In genomic region chr15:42059661-42060476, GRCh38 we compare ENCODE assay signal across 9 cellular contexts. TPM values are rescaled to one million over a fixed set of nuclear protein-coding genes. Genes with fewer than 3 reads are reported as not detected.
DNase-seq lines count a peak whose midpoint lies in the region; ATAC-seq, FAIRE-seq and TF ChIP-seq lines count a peak whose summit lies in the region.
"Had no signal": no experiment of that assay in that cellular context is flagged by ENCODE, and none has a peak within 500 bp of the region (broad histone marks: within the 10 kb centered on the region; RNA-seq: fewer than 3 reads in every experiment).

No MANE protein-coding gene starts in this region.

- no peak overlapping the region for H2BK20ac ChIP-seq in H1 (ENCODE audit: low read length)

- no peaks in the 10 kb centered on the region for H3K79me2 ChIP-seq in H1 (ENCODE audit: control insufficient read depth in 1 of 2, insufficient read depth in 2 of 2, low read length in 2 of 2)

- WGBS in H1 (ENCODE audit: extremely low coverage in 1 of 2, insufficient coverage in 1 of 2, insufficient read length in 1 of 2, insufficient replicate concordance in 2 of 2, low coverage in 1 of 2, low lambda C conversion rate in 2 of 2, missing lambda C conversion rate in 1 of 2), 2 experiments: 67% methylated on average over 14 of the region's 14 CpGs; no CpG with 5 or more reads in 1 of the 2 experiments

- H3K4ac ChIP-seq in H1 (replicated peaks; ENCODE audit: insufficient read length, low read depth, low read length): no peak overlapping the region

- no peak overlapping the region for H3K4me2 ChIP-seq in H1 (ENCODE audit: insufficient read depth in 1 of 2, low read depth in 2 of 2, low read length in 2 of 2)

- no peak overlapping the region for H3K9ac ChIP-seq in H1 (replicated peaks in 1 of 4; ENCODE audit: extremely low read depth in 1 of 4, low read depth in 3 of 4, low read length in 3 of 4)

- H2BK12ac ChIP-seq in H1 (ENCODE audit: low read depth, low read length): no peak overlapping the region

- H2AK5ac ChIP-seq in H1 (ENCODE audit: low read depth, low read length): no peak overlapping the region

- FAIRE-seq in H1 (lab: Jason Lieb, UNC): peak; percentile 84

- H2BK5ac ChIP-seq in H1 (ENCODE audit: low read depth, low read length): no peak overlapping the region

- peak; percentile 87 to 94 (median 90) for TF ChIP-seq CTCF in H1 (IDR thresholded peaks at IDR 0.05; ENCODE audit: control extremely low read depth in 1 of 3, insufficient read depth in 1 of 3, low read depth in 1 of 3, low read length in 3 of 3)

- H3K4me3 Mint-ChIP-seq in activated CD4-positive, alpha-beta memory T cell treated with anti-CD3 and anti-CD28 coated beads for 36 hours: no peak overlapping the region
- H3K4me3 Mint-ChIP-seq in stimulated activated naive B cell treated with anti-CD40 and anti-IgM and Interleukin-4, amounts not matched to agents 10 μg/mL and 1 μg/mL and 100 μg/mL, for 72 hours: no peak overlapping the region

- H3K36me3 ChIP-seq in H1 (ENCODE audit: control insufficient read depth in 2 of 4, insufficient read depth in 4 of 4, low read length in 3 of 4): no peaks in the 10 kb centered on the region

- intact Hi-C loops in activated CD4-positive, alpha-beta memory T cell treated with anti-CD3 and anti-CD28 coated beads for 36 hours (cut with micrococcal nuclease): loop anchor here (1.0 kb wide), 2 partner anchors 71 to 286 kb away; partner anchors contain the start of gene MAPKBP1

- no peak overlapping the region for H3K56ac ChIP-seq in H1 (replicated peaks; ENCODE audit: insufficient read length, low read depth, low read length)

- H4K5ac ChIP-seq in H1 (ENCODE audit: insufficient read length, low read depth, low read length): no peak overlapping the region

- TF ChIP-seq RAD21 in H1 (IDR thresholded peaks at IDR 0.05 in 1 of 2, conservative IDR thresholded peaks at IDR 0.05 in 1 of 2; ENCODE audit: low read depth in 2 of 2, low read length in 2 of 2): peak; percentile 79 to 86

- H2AFZ ChIP-seq in H1 (ENCODE audit: low read length): no peak overlapping the region

- no peak overlapping the region for H3K14ac ChIP-seq in H1 (ENCODE audit: insufficient read length)

- no peak overlapping the region for H2BK15ac ChIP-seq in H1 (ENCODE audit: low read length)

- no peak overlapping the region for H3K27ac ChIP-seq in H1 (ENCODE audit: low read depth, low read length)

- peaks cover 23% of the 10 kb centered on the region for H3K27me3 Mint-ChIP-seq in activated CD4-positive, alpha-beta memory T cell treated with anti-CD3 and anti-CD28 coated beads for 36 hours
- peaks cover 40 to 45% of the 10 kb centered on the region in 2 donors for H3K27me3 Mint-ChIP-seq in stimulated activated naive B cell treated with anti-CD40 and anti-IgM and Interleukin-4, amounts not matched to agents 10 μg/mL and 1 μg/mL and 100 μg/mL, for 72 hours

- H4K20me1 ChIP-seq in H1 (replicated peaks in 1 of 2; ENCODE audit: control insufficient read depth in 1 of 2, insufficient read depth in 2 of 2, low read length in 2 of 2): no peaks in the 10 kb centered on the region

- peak; percentile 31 to 43 for ATAC-seq in stimulated activated naive B cell treated with anti-CD40 and anti-IgM and Interleukin-4, amounts not matched to agents 10 μg/mL and 1 μg/mL and 100 μg/mL, for 72 hours (replicated peaks)
- ATAC-seq in HG02571 (IDR thresholded peaks at IDR 0.05; ENCODE audit: unreplicated experiment): no peak

- H3K27me3 ChIP-seq in H1 (replicated peaks in 1 of 4; ENCODE audit: control insufficient read depth in 3 of 4, extremely low read depth in 1 of 4, insufficient read depth in 3 of 4, low read length in 3 of 4): no peaks in the 10 kb centered on the region; a peak in 1 of 7 replicates

- H3K18ac ChIP-seq in H1 (ENCODE audit: extremely low read depth, low read length): no peak overlapping the region

- no peak for TF ChIP-seq EP300 in H1 (IDR thresholded peaks at IDR 0.05; ENCODE audit: borderline replicate concordance in 1 of 2, low read depth in 2 of 2, low read length in 2 of 2)

- CTCF ChIA-PET in activated CD4-positive, alpha-beta memory T cell treated with anti-CD3 and anti-CD28 coated beads for 36 hours (lab: Charles Lee): interaction anchor here (0.6 to 7.8 kb wide), 10 partner anchors 8 to 89 kb away, joined by 3 to 126 read pairs (median 6); no protein-coding TSS in a partner anchor
- CTCF ChIA-PET in H1 (lab: Charles Lee; ENCODE audit: partially characterized antibody): interaction anchor here (1.1 to 17.2 kb wide), 19 partner anchors 12 to 196 kb away, joined by 3 to 425 read pairs (median 4); partner anchors contain the start of gene PLA2G4F

- H3K4me3 ChIP-seq in H1 (ENCODE audit: extremely low read depth in 1 of 4, insufficient read depth in 2 of 4, low read depth in 3 of 4, low read length in 4 of 4): no peak overlapping the region

- peak overlapping the region; percentile 37; the same call in 1 of the 2 replicates for H4K8ac ChIP-seq in H1 (ENCODE audit: extremely low read depth, insufficient read depth, low read length)

- H3K4me1 ChIP-seq in H1 (replicated peaks in 1 of 4; ENCODE audit: control insufficient read depth in 3 of 4, insufficient read depth in 4 of 4, low read length in 3 of 4): no peaks in the 10 kb centered on the region

- H3K9me3 Mint-ChIP-seq in activated CD4-positive, alpha-beta memory T cell treated with anti-CD3 and anti-CD28 coated beads for 36 hours: no peaks in the 10 kb centered on the region
- no peaks in the 10 kb centered on the region for H3K9me3 Mint-ChIP-seq in stimulated activated naive B cell treated with anti-CD40 and anti-IgM and Interleukin-4, amounts not matched to agents 10 μg/mL and 1 μg/mL and 100 μg/mL, for 72 hours

- H3K4me1 Mint-ChIP-seq in activated CD4-positive, alpha-beta memory T cell treated with anti-CD3 and anti-CD28 coated beads for 36 hours (ENCODE audit: low read depth): peaks cover 13% of the 10 kb centered on the region
- H3K4me1 Mint-ChIP-seq in stimulated activated naive B cell treated with anti-CD40 and anti-IgM and Interleukin-4, amounts not matched to agents 10 μg/mL and 1 μg/mL and 100 μg/mL, for 72 hours: peaks cover 8 to 10% of the 10 kb centered on the region in 2 donors

- TF ChIP-seq POLR2A in H1 (IDR thresholded peaks at IDR 0.05; ENCODE audit: control extremely low read depth in 1 of 2, low read depth in 2 of 2, low read length in 2 of 2): no peak

- no peaks in the 10 kb centered on the region for H3K79me1 ChIP-seq in H1 (ENCODE audit: low read depth, low read length)

- H2BK120ac ChIP-seq in H1 (replicated peaks; ENCODE audit: low read depth, low read length): no peak overlapping the region

- no peaks in the 10 kb centered on the region for H3K9me3 ChIP-seq in H1 (ENCODE audit: insufficient read depth in 2 of 2, low read depth in 1 of 2, low read length in 1 of 2)

- H3K36me3 Mint-ChIP-seq in activated CD4-positive, alpha-beta memory T cell treated with anti-CD3 and anti-CD28 coated beads for 36 hours: no peaks in the 10 kb centered on the region
- no peaks in the 10 kb centered on the region for H3K36me3 Mint-ChIP-seq in stimulated activated naive B cell treated with anti-CD40 and anti-IgM and Interleukin-4, amounts not matched to agents 10 μg/mL and 1 μg/mL and 100 μg/mL, for 72 hours

- no peak overlapping the region for H3K27ac Mint-ChIP-seq in activated CD4-positive, alpha-beta memory T cell treated with anti-CD3 and anti-CD28 coated beads for 36 hours
- H3K27ac Mint-ChIP-seq in stimulated activated naive B cell treated with anti-CD40 and anti-IgM and Interleukin-4, amounts not matched to agents 10 μg/mL and 1 μg/mL and 100 μg/mL, for 72 hours: no peak overlapping the region

- no peaks in the 10 kb centered on the region for H3K23me2 ChIP-seq in H1 (ENCODE audit: low read depth, low read length)

- DNase-seq in NCI-H345 (lab: John Stamatoyannopoulos, UW) (peak; percentile 40), NCI-H345 treated with DMSO at 0.1 percent for 48 hours (lab: John Stamatoyannopoulos, UW; ENCODE audit: unreplicated experiment) (no peak), NCI-H460 (ENCODE audit: extremely low read depth, low read depth) (peak; percentile 43), H1 (ENCODE audit: low read depth in 1 of 2, low spot score in 2 of 2) (peak in 1 of 2 experiments; percentile 91), mucosa of gallbladder (ENCODE audit: low spot score) (peak; percentile 66)
- peak; percentile 80 for DNase-seq in activated CD4-positive, alpha-beta memory T cell treated with anti-CD3 and anti-CD28 coated beads for 36 hours
- no peak for DNase-seq in stimulated activated naive B cell treated with anti-CD40 and anti-IgM and Interleukin-4, amounts not matched to agents 10 μg/mL and 1 μg/mL and 100 μg/mL, for 72 hours

- POLR2A ChIA-PET in activated CD4-positive, alpha-beta memory T cell treated with anti-CD3 and anti-CD28 coated beads for 36 hours (lab: Charles Lee): no interaction called here
- POLR2A ChIA-PET in H1 (lab: Charles Lee; ENCODE audit: partially characterized antibody): interaction anchor here (1.1 kb wide), 1 partner anchor 70 kb away, joined by 3 read pairs; no protein-coding TSS in a partner anchor

- H4K91ac ChIP-seq in H1 (replicated peaks; ENCODE audit: insufficient read length, low read length): no peak overlapping the region

- H3K23ac ChIP-seq in H1 (ENCODE audit: insufficient read length): no peak overlapping the region

RNA-seq across cellular contexts. Expression of gene PLA2G4D, which starts 34.5 kb away (rescaled TPM):
- not detected in 2 replicates for total RNA-seq in NCI-H460 (2014; rRNA removed; shearing (Covaris generic))
- polyA plus RNA-seq in NCI-H460 (2014; cell fraction: nucleus; rRNA removed): not detected in 2 replicates
- total RNA-seq in activated CD4-positive, alpha-beta memory T cell treated with anti-CD3 and anti-CD28 coated beads for 36 hours: not detected
- total RNA-seq in H1 (2021; fragmentation: NEBNext Ultra II Directional; extraction: Animal tissue kit (Norgen Biotek cat#: 25700)): 0.07 and 0.33 TPM in 2 replicates
- 0.18 and 0.20 TPM in 2 replicates for polyA plus RNA-seq in H1 (2011; rRNA removed)
- polyA plus RNA-seq in H1 (2011; cell fraction: cytosol; rRNA removed): 0.14 TPM
- 0.67 TPM for polyA plus RNA-seq in H1 (2011; cell fraction: nucleus; rRNA removed)
- polyA plus RNA-seq in H1 (2012, experiment 1 of 2): 0.06 to 0.13 TPM (median 0.09 TPM) in 3 of 4 replicates, not detected in the other
- polyA plus RNA-seq in H1 (2012, experiment 2 of 2): 0.09 TPM
- 0.10 TPM for polyA plus RNA-seq in H1 (2013, experiment 1 of 2)
- polyA plus RNA-seq in H1 (2013, experiment 2 of 2): 0.06 TPM
- 0.22 TPM in 1 of 2 replicates, not detected in the other for polyA minus RNA-seq in H1 (2011; rRNA and poly(A)+ RNA removed)
- polyA minus RNA-seq in H1 (2011; cell fraction: cytosol; rRNA and poly(A)+ RNA removed): not detected
- 0.30 TPM for polyA minus RNA-seq in H1 (2011; cell fraction: nucleus; rRNA and poly(A)+ RNA removed)
- not detected for total RNA-seq in mucosa of gallbladder
- total RNA-seq: glomerular endothelial cell had no signal

RNA-seq across cellular contexts. Expression of gene PLA2G4E, which starts 39.0 kb away (rescaled TPM):
- not detected in 2 replicates for total RNA-seq in NCI-H460 (2014; rRNA removed; shearing (Covaris generic))
- not detected in 2 replicates for polyA plus RNA-seq in NCI-H460 (2014; cell fraction: nucleus; rRNA removed)
- not detected for total RNA-seq in activated CD4-positive, alpha-beta memory T cell treated with anti-CD3 and anti-CD28 coated beads for 36 hours
- not detected in 2 replicates for total RNA-seq in H1 (2021; fragmentation: NEBNext Ultra II Directional; extraction: Animal tissue kit (Norgen Biotek cat#: 25700))
- 0.03 TPM in 2 replicates for polyA plus RNA-seq in H1 (2011; rRNA removed)
- polyA plus RNA-seq in H1 (2011; cell fraction: cytosol; rRNA removed): not detected
- 0.04 TPM for polyA plus RNA-seq in H1 (2011; cell fraction: nucleus; rRNA removed)
- not detected in 4 replicates for polyA plus RNA-seq in H1 (2012, experiment 1 of 2)
- polyA plus RNA-seq in H1 (2012, experiment 2 of 2): not detected
- polyA plus RNA-seq in H1 (2013, experiment 1 of 2): not detected
- polyA plus RNA-seq in H1 (2013, experiment 2 of 2): 0.04 TPM
- not detected in 2 replicates for polyA minus RNA-seq in H1 (2011; rRNA and poly(A)+ RNA removed)
- polyA minus RNA-seq in H1 (2011; cell fraction: cytosol; rRNA and poly(A)+ RNA removed): not detected
- not detected for polyA minus RNA-seq in H1 (2011; cell fraction: nucleus; rRNA and poly(A)+ RNA removed)
- 0.09 TPM for total RNA-seq in mucosa of gallbladder
- total RNA-seq: glomerular endothelial cell had no signal

Comparison
In these comparisons a context has a peak if more than half of its experiments do, and no peak if none do; other contexts are left out.
1. DNase-seq: peak in NCI-H345 (single experiment), NCI-H460 (single experiment), activated CD4-positive, alpha-beta memory T cell treated with anti-CD3 and anti-CD28 coated beads for 36 hours (single experiment) and mucosa of gallbladder (single experiment); none in NCI-H345 treated with DMSO at 0.1 percent for 48 hours (single experiment) and stimulated activated naive B cell treated with anti-CD40 and anti-IgM and Interleukin-4, amounts not matched to agents 10 μg/mL and 1 μg/mL and 100 μg/mL, for 72 hours (single experiment).